17 cellular contexts compared by ENCODE assay signal in genomic region chr6:123333000-123333756, GRCh38.
"Had no signal": no experiment of that assay in that cellular context is flagged by ENCODE, and none has a peak within 500 bp of the region (broad histone marks: within the 10 kb centered on the region; RNA-seq: fewer than 3 reads in every experiment).

No MANE protein-coding gene starts in this region.

- DNase-seq: activated CD4-positive, alpha-beta memory T cell treated with anti-CD3 and anti-CD28 coated beads, Interleukin-2, amount 10 ng/mL, durations not matched to agents 7 days and 5 days; activated CD4-positive, alpha-beta T cell treated with anti-CD3 and anti-CD28 coated beads for 36 hours; activated CD8-positive, alpha-beta memory T cell treated with anti-CD3 and anti-CD28 coated beads, Interleukin-2, amount 50 U/mL, for 4 hours; effector memory CD8-positive, alpha-beta T cell; erythroblast; foreskin fibroblast; heart left ventricle; mammary epithelial cell; natural killer cell; nucleus accumbens; sigmoid colon; stimulated activated naive CD4-positive, alpha-beta T cell treated with Interleukin-2 at 50 U/mL for 16 hours; T-cell; T1000; trophoblast cell; WERI-Rb-1 had no signal

- H3K4me1 ChIP-seq: heart left ventricle, prostate gland, sigmoid colon had no signal

- H3K4me3 ChIP-seq: heart left ventricle, prostate gland, sigmoid colon had no signal

- H3K9me3 ChIP-seq: heart left ventricle, prostate gland, sigmoid colon had no signal

- H3K27ac ChIP-seq: heart left ventricle, prostate gland, sigmoid colon, WERI-Rb-1 had no signal

- ATAC-seq: activated CD4-positive, alpha-beta T cell treated with anti-CD3 and anti-CD28 coated beads for 36 hours; effector memory CD8-positive, alpha-beta T cell; heart left ventricle; natural killer cell; T-cell had no signal

- H3K27me3 ChIP-seq: heart left ventricle, sigmoid colon had no signal

- H3K36me3 ChIP-seq: heart left ventricle, prostate gland, sigmoid colon, WERI-Rb-1 had no signal
